ENCODE assay signal across 7 cellular contexts in the genomic region with DNA sequence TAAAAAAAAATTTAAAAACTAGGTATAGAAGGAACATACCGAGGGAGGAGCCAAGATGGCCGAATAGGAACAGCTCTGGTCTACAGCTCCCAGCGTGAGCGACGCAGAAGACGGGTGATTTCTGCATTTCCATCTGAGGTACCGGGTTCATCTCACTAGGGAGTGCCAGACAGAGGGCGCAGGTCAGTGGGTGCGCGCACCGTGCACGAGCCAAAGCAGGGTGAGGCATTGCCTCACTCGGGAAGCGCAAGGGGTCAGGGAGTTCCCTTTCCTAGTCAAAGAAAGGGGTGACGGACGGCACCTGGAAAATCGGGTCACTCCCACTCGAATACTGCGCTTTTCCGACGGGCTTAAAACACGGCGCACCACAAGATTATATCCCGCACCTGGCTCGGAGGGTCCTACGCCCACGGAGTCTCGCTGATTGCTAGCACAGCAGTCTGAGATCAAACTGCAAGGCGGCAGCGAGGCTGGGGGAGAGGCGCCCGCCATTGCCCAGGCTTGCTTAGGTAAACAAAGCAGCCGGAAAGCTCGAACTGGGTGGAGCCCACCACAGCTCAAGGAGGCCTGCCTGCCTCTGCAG. TPM values are rescaled to one million over a fixed set of nuclear protein-coding genes. Genes with fewer than 3 reads are reported as not detected.
A peak's percentile ranks its signal among the peaks of the same experiment; 100 is the strongest.
DNase-seq lines count a peak whose midpoint lies in the region; ATAC-seq and TF ChIP-seq lines count a peak whose summit lies in the region.
"Not testable (repeated sequence)": the region's sequence is repeated elsewhere in the genome, so short reads cannot be mapped to it uniquely, and the experiment has no call there.

No MANE protein-coding gene starts in this region.

- peak; percentile 84 for ATAC-seq in PC-3

- H3K4me1 ChIP-seq in PC-3 (ENCODE audit: insufficient read depth, low read length); esophagus squamous epithelium: not testable (repeated sequence)
- H3K4me1 ChIP-seq in smooth muscle cell (ENCODE audit: low read depth) = peaks cover 14% of the 10 kb centered on the region

- intact Hi-C loops in PC-3 (cut with micrococcal nuclease) = loop anchor here (2.0 to 5.0 kb wide), 2 partner anchors 48 to 107 kb away; no protein-coding TSS in a partner anchor
- intact Hi-C loops in esophagus squamous epithelium (cut with DNase I) = not testable (repeated sequence)

- not testable (repeated sequence) for DNase-seq in HEK293T (ENCODE audit: extremely low spot score); PC-3; astrocyte of the cerebellum (ENCODE audit: low read depth); esophagus squamous epithelium (lab: John Stamatoyannopoulos, UW); smooth muscle cell (lab: John Stamatoyannopoulos, UW; ENCODE audit: unreplicated experiment)
- DNase-seq in activated CD8-positive, alpha-beta memory T cell treated with anti-CD3 and anti-CD28 coated beads for 24 hours = peak; percentile 66
- DNase-seq in mesothelial cell of epicardium (ENCODE audit: low spot score in 2 of 2, unreplicated experiment in 2 of 2) = peak in 1 of 2 experiments; percentile 46

- H3K4me3 Mint-ChIP-seq in mesothelial cell of epicardium = peak overlapping the region; percentile 74

- H3K9ac ChIP-seq in PC-3 (ENCODE audit: low read length) (peak overlapping the region; percentile 68), smooth muscle cell (ENCODE audit: low read depth) (peak overlapping the region; percentile 76)

- H3K27me3 ChIP-seq in PC-3 (ENCODE audit: low read length); esophagus squamous epithelium; smooth muscle cell (ENCODE audit: low read depth): not testable (repeated sequence)

- TF ChIP-seq CTCF in PC-3 (conservative IDR thresholded peaks at IDR 0.05; ENCODE audit: low read depth, low read length); astrocyte of the cerebellum (IDR thresholded peaks at IDR 0.05; ENCODE audit: low read depth, low read length, missing control alignments); esophagus squamous epithelium (IDR thresholded peaks at IDR 0.05); mesothelial cell of epicardium (IDR thresholded peaks at IDR 0.05; ENCODE audit: unreplicated experiment); smooth muscle cell (IDR thresholded peaks at IDR 0.05; ENCODE audit: borderline replicate concordance, insufficient read depth, poor library complexity, severe bottlenecking): not testable (repeated sequence)

- not testable (repeated sequence) for H4K20me1 ChIP-seq in PC-3 (ENCODE audit: low read length)
- H4K20me1 ChIP-seq in smooth muscle cell (ENCODE audit: low read depth) = peaks cover 30% of the 10 kb centered on the region

- H3K9me3 Mint-ChIP-seq in mesothelial cell of epicardium = not testable (repeated sequence)

- POLR2A ChIA-PET in HEK293T (lab: Yijun Ruan, JAX) = interaction anchor here (1.0 to 1.9 kb wide), 3 partner anchors 20 to 112 kb away, joined by 3 to 5 read pairs (median 3); partner anchors contain the start of genes DMTF1 and ELAPOR2
- POLR2A ChIA-PET in PC-3 (lab: Charles Lee; ENCODE audit: unreplicated experiment) = not testable (repeated sequence)

- H3K27me3 Mint-ChIP-seq in mesothelial cell of epicardium (ENCODE audit: low read depth) = not testable (repeated sequence)

- H3K36me3 ChIP-seq in PC-3 (ENCODE audit: low read depth, low read length); esophagus squamous epithelium; smooth muscle cell (ENCODE audit: low read depth): not testable (repeated sequence)

- in situ Hi-C loops in astrocyte of the cerebellum (cut with HindIII; ENCODE audit: low sequenced_read_pairs) = not testable (repeated sequence)

- TSS peak; percentile 47 for BruUV-seq in PC-3 (replicated peaks; lab: Mats Ljungman, UMichigan)

- H3K9me2 ChIP-seq in PC-3 (replicated peaks; ENCODE audit: low read length) = not testable (repeated sequence)

- H3K27ac ChIP-seq in PC-3 (ENCODE audit: low read length) = peak overlapping the region; percentile 28
- peak overlapping the region in 3 of 4 donors; percentile 32 to 43 (median 34) for H3K27ac ChIP-seq in esophagus squamous epithelium
- H3K27ac ChIP-seq in smooth muscle cell (ENCODE audit: low read depth) = peak overlapping the region; percentile 59

- H3K4me3 ChIP-seq in PC-3 (ENCODE audit: low read length) (peak overlapping the region; percentile 83), astrocyte of the cerebellum (ENCODE audit: low read depth, low read length) (peak overlapping the region; percentile 27), esophagus squamous epithelium (peak overlapping the region; percentile 17 to 37 (median 31)), smooth muscle cell (peak overlapping the region; percentile 89)

- H3K4me2 ChIP-seq in PC-3 (ENCODE audit: low read length) (peak overlapping the region; percentile 84), smooth muscle cell (peak overlapping the region; percentile 92)

- peaks cover 12% of the 10 kb centered on the region for H3K4me1 Mint-ChIP-seq in mesothelial cell of epicardium

- 73 to 84% methylated on average over 18 to 23 of the region's 34 CpGs for WGBS in esophagus squamous epithelium, 2 donors
- 3% methylated on average over 33 of the region's 34 CpGs for whole genome bisulfite sequencing in smooth muscle cell (ENCODE audit: low lambda C conversion rate)

- CTCF ChIA-PET in HEK293T (lab: Yijun Ruan, JAX) = interaction anchor here (0.8 kb wide), 1 partner anchor 340 kb away, joined by 3 read pairs; no protein-coding TSS in a partner anchor
- CTCF ChIA-PET in PC-3 (lab: Charles Lee) = interaction anchor here (0.6 kb wide), 1 partner anchor 400 kb away, joined by 3 read pairs; no protein-coding TSS in a partner anchor

- H3K27ac Mint-ChIP-seq in mesothelial cell of epicardium = peak overlapping the region; percentile 98

- H2AFZ ChIP-seq in PC-3 (ENCODE audit: low read length) = peak overlapping the region; percentile 70
- peak overlapping the region; percentile 86 for H2AFZ ChIP-seq in smooth muscle cell (ENCODE audit: low read depth)

- H3K9me3 ChIP-seq in PC-3 (ENCODE audit: low read length); esophagus squamous epithelium; smooth muscle cell (replicated peaks; ENCODE audit: low read depth): not testable (repeated sequence)

- H3K79me2 ChIP-seq in PC-3 (ENCODE audit: low read length) (peaks cover 47% of the 10 kb centered on the region), smooth muscle cell (ENCODE audit: low read depth) (peaks cover 47% of the 10 kb centered on the region)

- TF ChIP-seq POLR2A in esophagus squamous epithelium (IDR thresholded peaks at IDR 0.05) = not testable (repeated sequence)

- H3F3A ChIP-seq in PC-3 (ENCODE audit: low read length, unreplicated experiment); smooth muscle cell (ENCODE audit: low read depth): not testable (repeated sequence)

- not testable (repeated sequence) for H3K36me3 Mint-ChIP-seq in mesothelial cell of epicardium

TF ChIP-seq in HEK293T, 16 proteins besides CTCF, POLR2A, EP300 and RAD21:
- peak; percentile 10; the same call in 1 of the 2 replicates for TF ChIP-seq NFRKB (IDR thresholded peaks at IDR 0.05)

RNA-seq across cellular contexts. Expression of gene ELAPOR2, which starts 19.6 kb away (rescaled TPM):
- total RNA-seq in PC-3 (2014; rRNA removed) (10.2 and 14.7 TPM in 2 replicates), esophagus squamous epithelium (10 to 100 TPM in 1 of 4 donors, 1 to 10 TPM in 2, under 1 TPM in 1; 0.45 to 10.9 (median 3.3) TPM), mesothelial cell of epicardium (46.3 to 55.2 TPM (median 54.2 TPM) in 3 replicates), smooth muscle cell (27.6 and 36.4 TPM in 2 replicates)
- 21.7 and 28.2 TPM in 2 replicates for polyA plus RNA-seq in smooth muscle cell

Comparison
In these comparisons a context has a peak if more than half of its experiments do, and no peak if none do; other contexts are left out.
1. H3K4me3 ChIP-seq: peak in every context shown above with its lines; median percentile 89 in smooth muscle cell; 83 in PC-3; 31 in esophagus squamous epithelium; 27 in astrocyte of the cerebellum.